1 cellular context compared by ENCODE assay signal in the genomic region with DNA sequence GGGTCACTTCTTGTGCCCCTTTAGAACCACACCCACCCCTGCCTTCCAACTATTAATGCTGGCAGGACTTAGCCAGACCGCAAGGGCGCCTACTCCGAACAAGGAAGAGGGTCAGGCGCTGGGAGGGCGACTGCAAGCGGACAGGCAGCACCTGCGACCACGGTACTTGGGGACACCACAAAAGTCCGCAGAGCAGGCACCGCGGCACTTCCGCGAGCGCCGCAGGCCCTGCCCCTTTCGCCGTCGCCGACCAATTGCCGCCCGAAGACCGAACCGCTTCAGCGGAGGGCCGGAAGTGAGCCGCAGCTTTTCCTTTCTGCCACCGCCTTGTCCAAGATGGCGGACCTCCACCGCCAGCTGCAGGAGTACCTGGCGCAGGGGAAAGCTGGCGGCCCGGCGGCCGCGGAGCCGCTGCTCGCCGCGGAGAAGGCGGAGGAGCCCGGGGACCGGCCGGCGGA.
TF ChIP-seq lines count a peak whose summit lies in the region.

A gene with protein sequence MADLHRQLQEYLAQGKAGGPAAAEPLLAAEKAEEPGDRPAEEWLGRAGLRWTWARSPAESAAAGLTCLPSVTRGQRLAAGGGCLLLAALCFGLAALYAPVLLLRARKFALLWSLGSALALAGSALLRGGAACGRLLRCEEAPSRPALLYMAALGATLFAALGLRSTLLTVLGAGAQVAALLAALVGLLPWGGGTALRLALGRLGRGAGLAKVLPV (plus strand): TSS at position 305 of the 458 bp plus-strand sequence. CDS start 32 bp downstream, at position 337.

TF ChIP-seq in HepG2, 621 proteins besides CTCF, POLR2A, EP300 and RAD21 (continued from another document and continues in another):
- TF ChIP-seq GFI1 (CRISPR knock-in tag; IDR thresholded peaks at IDR 0.05; ENCODE audit: borderline replicate concordance) (peak; percentile 55; the same call in 1 of the 2 replicates), ZNF75D (CRISPR knock-in tag; IDR thresholded peaks at IDR 0.05; ENCODE audit: borderline replicate concordance) (no peak), ZNF557 (CRISPR knock-in tag; IDR thresholded peaks at IDR 0.05) (peak; percentile 44), JDP2 (CRISPR knock-in tag; IDR thresholded peaks at IDR 0.05; ENCODE audit: borderline replicate concordance) (no peak), GPN1 (CRISPR knock-in tag; IDR thresholded peaks at IDR 0.05; ENCODE audit: borderline replicate concordance) (peak; percentile 77), POLR2G (IDR thresholded peaks at IDR 0.05; ENCODE audit: low read depth, low read length) (peak; percentile 98), SATB2 (CRISPR knock-in tag; IDR thresholded peaks at IDR 0.05) (0 out of 2 replicates have a peak, but pooled peaks have one; percentile 66), CEBPG (CRISPR knock-in tag; IDR thresholded peaks at IDR 0.05) (peak; percentile 36; the same call in 1 of the 2 replicates), GTF2F1 (IDR thresholded peaks at IDR 0.05; ENCODE audit: low read length) (no peak), ZNF230 (CRISPR knock-in tag; IDR thresholded peaks at IDR 0.05) (peak; percentile 69; the same call in 1 of the 2 replicates), SCMH1 (CRISPR knock-in tag; IDR thresholded peaks at IDR 0.05; ENCODE audit: borderline replicate concordance) (no peak), BRCA1 (CRISPR knock-in tag; IDR thresholded peaks at IDR 0.05) (no peak), ZIK1 (CRISPR knock-in tag; IDR thresholded peaks at IDR 0.05; ENCODE audit: borderline replicate concordance, low read depth) (peak; percentile 6; the same call in 1 of the 2 replicates), ZNF552 (CRISPR knock-in tag; IDR thresholded peaks at IDR 0.05; ENCODE audit: borderline replicate concordance) (peak; percentile 23; the same call in 1 of the 2 replicates), ZNF850 (CRISPR knock-in tag; conservative IDR thresholded peaks at IDR 0.05) (no peak), EEA1 (CRISPR knock-in tag; IDR thresholded peaks at IDR 0.05; ENCODE audit: borderline replicate concordance) (peak; percentile 74; the same call in 1 of the 2 replicates), ZBTB3 (CRISPR knock-in tag; IDR thresholded peaks at IDR 0.05; ENCODE audit: borderline replicate concordance, low read depth) (no peak), ZEB1 (IDR thresholded peaks at IDR 0.05; ENCODE audit: insufficient replicate concordance, low read depth) (peak; percentile 36), ZNF713 (CRISPR knock-in tag; IDR thresholded peaks at IDR 0.05) (no peak; the same call in 1 of the 2 replicates), ZNF329 (CRISPR knock-in tag; IDR thresholded peaks at IDR 0.05; ENCODE audit: low read depth) (no peak), KAT8 (CRISPR knock-in tag; IDR thresholded peaks at IDR 0.05) (peak; percentile 95), GLI4 (CRISPR knock-in tag; IDR thresholded peaks at IDR 0.05; ENCODE audit: borderline replicate concordance) (no peak), BCL6 (CRISPR knock-in tag; IDR thresholded peaks at IDR 0.05) (peak; percentile 57), ATAD3A (CRISPR knock-in tag; IDR thresholded peaks at IDR 0.05) (peak; percentile 83; the same call in 1 of the 2 replicates), DR1 (CRISPR knock-in tag; IDR thresholded peaks at IDR 0.05) (peak; percentile 100), SMYD3 (CRISPR knock-in tag; IDR thresholded peaks at IDR 0.05) (peak; percentile 89; the same call in 1 of the 2 replicates), GATAD2A (CRISPR knock-in tag; IDR thresholded peaks at IDR 0.05) (peak; percentile 48; the same call in 1 of the 2 replicates), PRPF4 (IDR thresholded peaks at IDR 0.05; ENCODE audit: low read depth, low read length, poor library complexity, severe bottlenecking) (no peak), ZNF749 (CRISPR knock-in tag; IDR thresholded peaks at IDR 0.05; ENCODE audit: borderline replicate concordance) (no peak), SP1 (IDR thresholded peaks at IDR 0.05) (no peak), SP1 (CRISPR knock-in tag; IDR thresholded peaks at IDR 0.05) (peak; percentile 88), ZSCAN20 (CRISPR knock-in tag; IDR thresholded peaks at IDR 0.05; ENCODE audit: borderline replicate concordance) (0 out of 2 replicates have a peak, but pooled peaks have one; percentile 56)
- TF ChIP-seq, protein P1, sequence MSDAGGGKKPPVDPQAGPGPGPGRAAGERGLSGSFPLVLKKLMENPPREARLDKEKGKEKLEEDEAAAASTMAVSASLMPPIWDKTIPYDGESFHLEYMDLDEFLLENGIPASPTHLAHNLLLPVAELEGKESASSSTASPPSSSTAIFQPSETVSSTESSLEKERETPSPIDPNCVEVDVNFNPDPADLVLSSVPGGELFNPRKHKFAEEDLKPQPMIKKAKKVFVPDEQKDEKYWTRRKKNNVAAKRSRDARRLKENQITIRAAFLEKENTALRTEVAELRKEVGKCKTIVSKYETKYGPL (CRISPR knock-in tag; IDR thresholded peaks at IDR 0.05) = peak; percentile 54; the same call in 1 of the 2 replicates
- TF ChIP-seq, protein P2, sequence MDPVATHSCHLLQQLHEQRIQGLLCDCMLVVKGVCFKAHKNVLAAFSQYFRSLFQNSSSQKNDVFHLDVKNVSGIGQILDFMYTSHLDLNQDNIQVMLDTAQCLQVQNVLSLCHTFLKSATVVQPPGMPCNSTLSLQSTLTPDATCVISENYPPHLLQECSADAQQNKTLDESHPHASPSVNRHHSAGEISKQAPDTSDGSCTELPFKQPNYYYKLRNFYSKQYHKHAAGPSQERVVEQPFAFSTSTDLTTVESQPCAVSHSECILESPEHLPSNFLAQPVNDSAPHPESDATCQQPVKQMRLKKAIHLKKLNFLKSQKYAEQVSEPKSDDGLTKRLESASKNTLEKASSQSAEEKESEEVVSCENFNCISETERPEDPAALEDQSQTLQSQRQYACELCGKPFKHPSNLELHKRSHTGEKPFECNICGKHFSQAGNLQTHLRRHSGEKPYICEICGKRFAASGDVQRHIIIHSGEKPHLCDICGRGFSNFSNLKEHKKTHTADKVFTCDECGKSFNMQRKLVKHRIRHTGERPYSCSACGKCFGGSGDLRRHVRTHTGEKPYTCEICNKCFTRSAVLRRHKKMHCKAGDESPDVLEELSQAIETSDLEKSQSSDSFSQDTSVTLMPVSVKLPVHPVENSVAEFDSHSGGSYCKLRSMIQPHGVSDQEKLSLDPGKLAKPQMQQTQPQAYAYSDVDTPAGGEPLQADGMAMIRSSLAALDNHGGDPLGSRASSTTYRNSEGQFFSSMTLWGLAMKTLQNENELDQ (CRISPR knock-in tag; IDR thresholded peaks at IDR 0.05; ENCODE audit: borderline replicate concordance) = no peak
- TF ChIP-seq, protein P3, sequence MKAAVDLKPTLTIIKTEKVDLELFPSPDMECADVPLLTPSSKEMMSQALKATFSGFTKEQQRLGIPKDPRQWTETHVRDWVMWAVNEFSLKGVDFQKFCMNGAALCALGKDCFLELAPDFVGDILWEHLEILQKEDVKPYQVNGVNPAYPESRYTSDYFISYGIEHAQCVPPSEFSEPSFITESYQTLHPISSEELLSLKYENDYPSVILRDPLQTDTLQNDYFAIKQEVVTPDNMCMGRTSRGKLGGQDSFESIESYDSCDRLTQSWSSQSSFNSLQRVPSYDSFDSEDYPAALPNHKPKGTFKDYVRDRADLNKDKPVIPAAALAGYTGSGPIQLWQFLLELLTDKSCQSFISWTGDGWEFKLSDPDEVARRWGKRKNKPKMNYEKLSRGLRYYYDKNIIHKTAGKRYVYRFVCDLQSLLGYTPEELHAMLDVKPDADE (CRISPR knock-in tag; IDR thresholded peaks at IDR 0.05) = no peak; the same call in 1 of the 2 replicates
- TF ChIP-seq, protein P4, sequence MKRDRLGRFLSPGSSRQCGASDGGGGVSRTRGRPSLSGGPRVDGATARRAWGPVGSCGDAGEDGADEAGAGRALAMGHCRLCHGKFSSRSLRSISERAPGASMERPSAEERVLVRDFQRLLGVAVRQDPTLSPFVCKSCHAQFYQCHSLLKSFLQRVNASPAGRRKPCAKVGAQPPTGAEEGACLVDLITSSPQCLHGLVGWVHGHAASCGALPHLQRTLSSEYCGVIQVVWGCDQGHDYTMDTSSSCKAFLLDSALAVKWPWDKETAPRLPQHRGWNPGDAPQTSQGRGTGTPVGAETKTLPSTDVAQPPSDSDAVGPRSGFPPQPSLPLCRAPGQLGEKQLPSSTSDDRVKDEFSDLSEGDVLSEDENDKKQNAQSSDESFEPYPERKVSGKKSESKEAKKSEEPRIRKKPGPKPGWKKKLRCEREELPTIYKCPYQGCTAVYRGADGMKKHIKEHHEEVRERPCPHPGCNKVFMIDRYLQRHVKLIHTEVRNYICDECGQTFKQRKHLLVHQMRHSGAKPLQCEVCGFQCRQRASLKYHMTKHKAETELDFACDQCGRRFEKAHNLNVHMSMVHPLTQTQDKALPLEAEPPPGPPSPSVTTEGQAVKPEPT (CRISPR knock-in tag; IDR thresholded peaks at IDR 0.05; ENCODE audit: low read depth) = no peak; the same call in 1 of the 2 replicates
- TF ChIP-seq, protein P5, sequence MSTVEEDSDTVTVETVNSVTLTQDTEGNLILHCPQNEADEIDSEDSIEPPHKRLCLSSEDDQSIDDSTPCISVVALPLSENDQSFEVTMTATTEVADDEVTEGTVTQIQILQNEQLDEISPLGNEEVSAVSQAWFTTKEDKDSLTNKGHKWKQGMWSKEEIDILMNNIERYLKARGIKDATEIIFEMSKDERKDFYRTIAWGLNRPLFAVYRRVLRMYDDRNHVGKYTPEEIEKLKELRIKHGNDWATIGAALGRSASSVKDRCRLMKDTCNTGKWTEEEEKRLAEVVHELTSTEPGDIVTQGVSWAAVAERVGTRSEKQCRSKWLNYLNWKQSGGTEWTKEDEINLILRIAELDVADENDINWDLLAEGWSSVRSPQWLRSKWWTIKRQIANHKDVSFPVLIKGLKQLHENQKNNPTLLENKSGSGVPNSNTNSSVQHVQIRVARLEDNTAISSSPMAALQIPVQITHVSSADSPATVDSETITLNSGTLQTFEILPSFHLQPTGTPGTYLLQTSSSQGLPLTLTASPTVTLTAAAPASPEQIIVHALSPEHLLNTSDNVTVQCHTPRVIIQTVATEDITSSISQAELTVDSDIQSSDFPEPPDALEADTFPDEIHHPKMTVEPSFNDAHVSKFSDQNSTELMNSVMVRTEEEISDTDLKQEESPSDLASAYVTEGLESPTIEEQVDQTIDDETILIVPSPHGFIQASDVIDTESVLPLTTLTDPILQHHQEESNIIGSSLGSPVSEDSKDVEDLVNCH (CRISPR knock-in tag; IDR thresholded peaks at IDR 0.05) = no peak; the same call in 1 of the 2 replicates
- TF ChIP-seq, protein P6, sequence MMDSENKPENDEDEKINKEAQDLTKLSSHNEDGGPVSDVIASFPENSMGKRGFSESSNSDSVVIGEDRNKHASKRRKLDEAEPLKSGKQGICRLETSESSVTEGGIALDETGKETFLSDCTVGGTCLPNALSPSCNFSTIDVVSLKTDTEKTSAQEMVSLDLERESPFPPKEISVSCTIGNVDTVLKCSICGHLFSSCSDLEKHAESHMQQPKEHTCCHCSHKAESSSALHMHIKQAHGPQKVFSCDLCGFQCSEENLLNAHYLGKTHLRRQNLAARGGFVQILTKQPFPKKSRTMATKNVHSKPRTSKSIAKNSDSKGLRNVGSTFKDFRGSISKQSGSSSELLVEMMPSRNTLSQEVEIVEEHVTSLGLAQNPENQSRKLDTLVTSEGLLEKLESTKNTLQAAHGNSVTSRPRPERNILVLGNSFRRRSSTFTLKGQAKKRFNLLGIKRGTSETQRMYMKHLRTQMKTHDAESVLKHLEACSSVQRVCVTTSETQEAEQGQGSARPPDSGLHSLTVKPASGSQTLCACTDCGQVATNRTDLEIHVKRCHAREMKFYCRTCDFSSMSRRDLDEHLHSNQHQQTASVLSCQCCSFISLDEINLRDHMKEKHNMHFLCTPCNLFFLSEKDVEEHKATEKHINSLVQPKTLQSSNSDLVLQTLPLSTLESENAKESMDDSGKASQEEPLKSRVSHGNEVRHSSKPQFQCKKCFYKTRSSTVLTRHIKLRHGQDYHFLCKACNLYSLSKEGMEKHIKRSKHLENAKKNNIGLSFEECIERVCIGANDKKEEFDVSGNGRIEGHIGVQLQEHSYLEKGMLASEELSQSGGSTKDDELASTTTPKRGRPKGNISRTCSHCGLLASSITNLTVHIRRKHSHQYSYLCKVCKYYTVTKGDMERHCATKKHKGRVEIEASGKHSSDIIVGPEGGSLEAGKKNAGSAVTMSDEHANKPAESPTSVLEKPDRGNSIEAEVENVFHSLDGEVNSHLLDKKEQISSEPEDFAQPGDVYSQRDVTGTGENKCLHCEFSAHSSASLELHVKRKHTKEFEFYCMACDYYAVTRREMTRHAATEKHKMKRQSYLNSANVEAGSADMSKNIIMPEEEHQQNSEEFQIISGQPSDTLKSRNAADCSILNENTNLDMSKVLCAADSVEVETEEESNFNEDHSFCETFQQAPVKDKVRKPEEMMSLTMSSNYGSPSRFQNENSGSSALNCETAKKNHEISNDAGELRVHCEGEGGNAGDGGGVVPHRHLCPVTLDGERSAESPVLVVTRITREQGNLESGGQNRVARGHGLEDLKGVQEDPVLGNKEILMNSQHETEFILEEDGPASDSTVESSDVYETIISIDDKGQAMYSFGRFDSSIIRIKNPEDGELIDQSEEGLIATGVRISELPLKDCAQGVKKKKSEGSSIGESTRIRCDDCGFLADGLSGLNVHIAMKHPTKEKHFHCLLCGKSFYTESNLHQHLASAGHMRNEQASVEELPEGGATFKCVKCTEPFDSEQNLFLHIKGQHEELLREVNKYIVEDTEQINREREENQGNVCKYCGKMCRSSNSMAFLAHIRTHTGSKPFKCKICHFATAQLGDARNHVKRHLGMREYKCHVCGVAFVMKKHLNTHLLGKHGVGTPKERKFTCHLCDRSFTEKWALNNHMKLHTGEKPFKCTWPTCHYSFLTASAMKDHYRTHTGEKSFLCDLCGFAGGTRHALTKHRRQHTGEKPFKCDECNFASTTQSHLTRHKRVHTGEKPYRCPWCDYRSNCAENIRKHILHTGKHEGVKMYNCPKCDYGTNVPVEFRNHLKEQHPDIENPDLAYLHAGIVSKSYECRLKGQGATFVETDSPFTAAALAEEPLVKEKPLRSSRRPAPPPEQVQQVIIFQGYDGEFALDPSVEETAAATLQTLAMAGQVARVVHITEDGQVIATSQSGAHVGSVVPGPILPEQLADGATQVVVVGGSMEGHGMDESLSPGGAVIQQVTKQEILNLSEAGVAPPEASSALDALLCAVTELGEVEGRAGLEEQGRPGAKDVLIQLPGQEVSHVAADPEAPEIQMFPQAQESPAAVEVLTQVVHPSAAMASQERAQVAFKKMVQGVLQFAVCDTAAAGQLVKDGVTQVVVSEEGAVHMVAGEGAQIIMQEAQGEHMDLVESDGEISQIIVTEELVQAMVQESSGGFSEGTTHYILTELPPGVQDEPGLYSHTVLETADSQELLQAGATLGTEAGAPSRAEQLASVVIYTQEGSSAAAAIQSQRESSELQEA (CRISPR knock-in tag; IDR thresholded peaks at IDR 0.05; ENCODE audit: not compliant biosample characterization) = peak; percentile 6
